In the genomic region with DNA sequence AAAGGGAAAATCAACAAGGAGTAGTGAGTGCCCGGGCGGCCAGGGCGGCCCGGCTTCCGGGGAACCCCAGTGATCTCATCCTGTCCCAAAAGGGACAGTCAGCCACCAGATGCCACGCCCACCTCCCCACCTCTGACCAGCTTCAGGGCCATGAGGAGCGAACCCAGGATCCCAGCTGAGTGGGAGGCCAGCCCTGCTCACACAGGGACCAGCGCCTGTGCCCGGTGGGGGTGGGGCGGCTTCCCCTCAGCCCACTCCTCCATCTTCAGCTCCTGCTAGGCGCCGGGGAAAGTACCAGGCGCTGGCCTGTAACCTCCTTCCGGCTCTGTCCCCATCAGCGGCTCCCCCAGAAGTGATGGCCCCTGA, we compare ENCODE assay signal across 9 cellular contexts.
DNase-seq lines count a peak whose midpoint lies in the region; ATAC-seq and FAIRE-seq lines count a peak whose summit lies in the region.
"Had no signal": no experiment of that assay in that cellular context is flagged by ENCODE, and none has a peak within 500 bp of the region (broad histone marks: within the 10 kb centered on the region; RNA-seq: fewer than 3 reads in every experiment).

No MANE protein-coding gene starts in this region.

- H3K27me3 ChIP-seq in iPS-15b (ENCODE audit: control insufficient read depth, insufficient read depth, low read length) (no peaks in the 10 kb centered on the region), subcutaneous abdominal adipose tissue (ENCODE audit: control insufficient read depth in 5 of 5, insufficient read depth in 4 of 5, low read length in 5 of 5) (no peaks in the 10 kb centered on the region)

- H3K9ac ChIP-seq in iPS-15b (ENCODE audit: low read depth, low read length) (no peak overlapping the region), subcutaneous abdominal adipose tissue (ENCODE audit: low read length in 5 of 5) (peak overlapping the region in 2 of 5 donors; percentile 10 to 69)

- H3K4me3 ChIP-seq in iPS-15b (ENCODE audit: low read depth, low read length) (peak overlapping the region; percentile 50), subcutaneous abdominal adipose tissue (ENCODE audit: low read depth in 1 of 5, low read length in 5 of 5) (peak overlapping the region in 4 of 5 donors; percentile 48 to 65 (median 54))

- H3K4me1 Mint-ChIP-seq in T-helper 1 cell treated with Interleukin-12 subunit alpha and Interleukin-12 subunit beta and Interleukin-4 antibody, amounts not matched to agents 30 μg/mL and 1 μg/mL, for 36 hours (ENCODE audit: low read depth): peaks cover 3% of the 10 kb centered on the region

- peaks cover 7% of the 10 kb centered on the region for H3K36me3 ChIP-seq in iPS-15b (ENCODE audit: control insufficient read depth, insufficient read depth, low read length)
- peaks cover 0 to 4% (median 2%) of the 10 kb centered on the region in 5 donors for H3K36me3 ChIP-seq in subcutaneous abdominal adipose tissue (ENCODE audit: control insufficient read depth in 5 of 5, insufficient read depth in 5 of 5, low read length in 5 of 5)

- DNase-seq in T-helper 1 cell (no peak), GM19239 (ENCODE audit: insufficient read length, low spot score) (no peak)
- DNase-seq in activated CD8-positive, alpha-beta memory T cell treated with anti-CD3 and anti-CD28 coated beads, Interleukin-2, amount 50 U/mL, for 4 hours: peak; percentile 22

- H3K4me1 ChIP-seq in iPS-15b (ENCODE audit: control insufficient read depth, insufficient read depth, low read length) (no peaks in the 10 kb centered on the region), subcutaneous abdominal adipose tissue (ENCODE audit: control insufficient read depth in 5 of 5, insufficient read depth in 5 of 5, low read length in 5 of 5) (peaks cover 1 to 46% (median 30%) of the 10 kb centered on the region in 5 donors)

- no peak for ATAC-seq in GM18502 (IDR thresholded peaks at IDR 0.05; ENCODE audit: poor library complexity, unreplicated experiment)
- no peak for ATAC-seq in GM18519 (IDR thresholded peaks at IDR 0.05; ENCODE audit: low FRiP score, unreplicated experiment)

- FAIRE-seq in GM19239 (lab: Jason Lieb, UNC): no peak
- FAIRE-seq: A204.1 had no signal

- no peaks in the 10 kb centered on the region for H3K27me3 Mint-ChIP-seq in T-helper 1 cell treated with Interleukin-12 subunit alpha and Interleukin-12 subunit beta and Interleukin-4 antibody, amounts not matched to agents 30 μg/mL and 1 μg/mL, for 36 hours (ENCODE audit: low read depth)

- peak overlapping the region; percentile 28 for H3K4me3 Mint-ChIP-seq in T-helper 1 cell treated with Interleukin-12 subunit alpha and Interleukin-12 subunit beta and Interleukin-4 antibody, amounts not matched to agents 30 μg/mL and 1 μg/mL, for 36 hours

- no peak overlapping the region for H3K27ac Mint-ChIP-seq in T-helper 1 cell treated with Interleukin-12 subunit alpha and Interleukin-12 subunit beta and Interleukin-4 antibody, amounts not matched to agents 30 μg/mL and 1 μg/mL, for 36 hours

- H3K9me3 ChIP-seq in iPS-15b (ENCODE audit: control insufficient read depth, insufficient read depth, low read length) (no peaks in the 10 kb centered on the region), subcutaneous abdominal adipose tissue (ENCODE audit: control insufficient read depth in 5 of 5, low read length in 5 of 5) (no peaks in the 10 kb centered on the region)

- H3K36me3 Mint-ChIP-seq in T-helper 1 cell treated with Interleukin-12 subunit alpha and Interleukin-12 subunit beta and Interleukin-4 antibody, amounts not matched to agents 30 μg/mL and 1 μg/mL, for 36 hours (ENCODE audit: low read depth): no peaks in the 10 kb centered on the region

- H3K27ac ChIP-seq in subcutaneous abdominal adipose tissue (ENCODE audit: low read depth, low read length): no peak overlapping the region

- no peaks in the 10 kb centered on the region for H3K9me3 Mint-ChIP-seq in T-helper 1 cell treated with Interleukin-12 subunit alpha and Interleukin-12 subunit beta and Interleukin-4 antibody, amounts not matched to agents 30 μg/mL and 1 μg/mL, for 36 hours
